12 cellular contexts compared by ENCODE assay signal in the genomic region with DNA sequence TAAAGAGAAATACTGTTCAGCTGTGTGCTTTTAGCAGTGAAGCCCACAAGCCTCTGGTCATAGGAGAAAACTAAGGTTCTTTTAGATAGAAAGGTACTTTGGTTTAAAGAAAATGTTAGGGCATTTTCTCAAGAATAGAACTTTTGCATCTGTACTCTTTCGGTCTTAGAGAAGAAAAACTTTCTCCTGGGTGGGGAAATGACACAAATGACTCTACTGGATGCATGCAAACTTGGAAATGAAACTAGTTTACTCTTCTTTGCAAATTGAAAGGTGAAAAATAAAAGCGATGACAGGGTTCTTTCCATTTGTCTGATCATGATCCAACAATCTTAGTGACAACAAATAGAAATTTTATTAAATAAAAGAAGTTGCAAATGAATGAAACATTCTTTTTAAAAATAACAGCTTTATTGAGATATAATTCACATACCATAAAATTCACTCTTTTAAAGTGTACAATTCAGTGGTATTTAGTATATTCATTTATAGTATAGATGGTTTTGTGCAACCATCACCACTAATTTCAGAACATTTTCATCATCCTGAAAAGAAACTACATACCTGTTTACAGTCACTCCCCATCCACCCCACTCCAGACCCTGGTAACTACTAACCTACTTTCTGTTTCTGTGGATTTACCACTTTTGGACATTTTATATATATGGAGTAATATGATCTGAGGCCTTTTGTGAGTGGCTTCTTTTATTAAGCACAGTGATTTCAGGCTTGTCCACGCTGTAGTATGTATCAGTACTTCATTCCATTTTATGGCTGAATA. TPM values are rescaled to one million over a fixed set of nuclear protein-coding genes. Genes with fewer than 3 reads are reported as not detected.
DNase-seq lines count a peak whose midpoint lies in the region; ATAC-seq and TF ChIP-seq lines count a peak whose summit lies in the region.
"Had no signal": no experiment of that assay in that cellular context is flagged by ENCODE, and none has a peak within 500 bp of the region (broad histone marks: within the 10 kb centered on the region; RNA-seq: fewer than 3 reads in every experiment).

No MANE protein-coding gene starts in this region.

- TF ChIP-seq CTCF in psoas muscle (IDR thresholded peaks at IDR 0.05), result no peak

- ATAC-seq in psoas muscle, result no peak
- ATAC-seq in HG03196 (IDR thresholded peaks at IDR 0.05; ENCODE audit: unreplicated experiment), result no peak

- peaks cover 35% of the 10 kb centered on the region for H3K36me3 Mint-ChIP-seq in activated T-cell treated with anti-CD3 and anti-CD28 coated beads, Interleukin-2, amount 50 U/mL, for 24 hours (ENCODE audit: low read depth)
- peaks cover 2% of the 10 kb centered on the region for H3K36me3 Mint-ChIP-seq in IgD-negative memory B cell
- peaks cover 4% of the 10 kb centered on the region for H3K36me3 Mint-ChIP-seq in activated naive CD8-positive, alpha-beta T cell

- H3K4me1 ChIP-seq in psoas muscle (peaks cover 36% of the 10 kb centered on the region), SJCRH30 (peaks cover 4% of the 10 kb centered on the region; the same call in 1 of the 2 replicates)

- no peaks in the 10 kb centered on the region for H3K9me3 Mint-ChIP-seq in activated T-cell treated with anti-CD3 and anti-CD28 coated beads, Interleukin-2, amount 50 U/mL, for 24 hours
- no peaks in the 10 kb centered on the region for H3K9me3 Mint-ChIP-seq in IgD-negative memory B cell
- H3K9me3 Mint-ChIP-seq in activated naive CD8-positive, alpha-beta T cell (ENCODE audit: low read depth), result no peaks in the 10 kb centered on the region

- H3K27me3 ChIP-seq in psoas muscle (ENCODE audit: insufficient read depth in 3 of 3, low read length in 2 of 3), result no peaks in the 10 kb centered on the region
- H3K27me3 ChIP-seq in SJCRH30, result no peaks in the 10 kb centered on the region
- H3K27me3 ChIP-seq: testis had no signal

- peak overlapping the region; percentile 94 for H3K4me3 Mint-ChIP-seq in activated T-cell treated with anti-CD3 and anti-CD28 coated beads, Interleukin-2, amount 50 U/mL, for 24 hours
- H3K4me3 Mint-ChIP-seq in IgD-negative memory B cell, result peak overlapping the region in 2 of 4 donors; percentile 20 to 87
- H3K4me3 Mint-ChIP-seq in activated naive CD8-positive, alpha-beta T cell, result peak overlapping the region; percentile 90

- H3K36me3 ChIP-seq in psoas muscle (ENCODE audit: insufficient read depth in 1 of 2, low read depth in 1 of 2) (no peaks in the 10 kb centered on the region), SJCRH30 (no peaks in the 10 kb centered on the region)

- peak overlapping the region; percentile 90 for H3K4me3 ChIP-seq in psoas muscle
- H3K4me3 ChIP-seq in SJCRH30, result no peak overlapping the region
- H3K4me3 ChIP-seq: lung, testis had no signal

- WGBS in psoas muscle, 3 donors, result 79 to 86% (median 79%) methylated on average over 3 of the region's 3 CpGs

- no peaks in the 10 kb centered on the region for H3K9me3 ChIP-seq in psoas muscle
- H3K9me3 ChIP-seq in SJCRH30 (replicated peaks), result no peaks in the 10 kb centered on the region
- H3K9me3 ChIP-seq: testis had no signal

- intact Hi-C loops in psoas muscle (cut with DNase I), result no loop called here

- peak overlapping the region; percentile 96 for H3K27ac Mint-ChIP-seq in activated T-cell treated with anti-CD3 and anti-CD28 coated beads, Interleukin-2, amount 50 U/mL, for 24 hours
- H3K27ac Mint-ChIP-seq in IgD-negative memory B cell, result peak overlapping the region in 2 of 3 donors; percentile 69 to 80
- peak overlapping the region; percentile 95 for H3K27ac Mint-ChIP-seq in activated naive CD8-positive, alpha-beta T cell

- peaks cover 62% of the 10 kb centered on the region for H3K4me1 Mint-ChIP-seq in activated T-cell treated with anti-CD3 and anti-CD28 coated beads, Interleukin-2, amount 50 U/mL, for 24 hours (ENCODE audit: low read depth)
- H3K4me1 Mint-ChIP-seq in IgD-negative memory B cell, result peaks cover 18 to 44% (median 33%) of the 10 kb centered on the region in 3 donors
- H3K4me1 Mint-ChIP-seq in activated naive CD8-positive, alpha-beta T cell (ENCODE audit: low read depth), result peaks cover 62% of the 10 kb centered on the region

- no peaks in the 10 kb centered on the region for H3K27me3 Mint-ChIP-seq in activated T-cell treated with anti-CD3 and anti-CD28 coated beads, Interleukin-2, amount 50 U/mL, for 24 hours
- no peaks in the 10 kb centered on the region for H3K27me3 Mint-ChIP-seq in IgD-negative memory B cell
- no peaks in the 10 kb centered on the region for H3K27me3 Mint-ChIP-seq in activated naive CD8-positive, alpha-beta T cell

- peak overlapping the region; percentile 96 for H3K27ac ChIP-seq in psoas muscle
- no peak overlapping the region for H3K27ac ChIP-seq in SJCRH30
- H3K27ac ChIP-seq: testis had no signal

- no peak for DNase-seq in activated T-cell treated with anti-CD3 and anti-CD28 coated beads, Interleukin-2, amount 50 U/mL, for 24 hours
- DNase-seq in activated T-cell treated with anti-CD3 and anti-CD28 coated beads, Interleukin-2, amount 50 U/mL, for 1 hour, result no peak
- DNase-seq in psoas muscle, result no peak
- no peak for DNase-seq in SJCRH30
- DNase-seq in NCI-H2196 treated with DMSO at 0.1 percent for 48 hours (lab: John Stamatoyannopoulos, UW; ENCODE audit: unreplicated experiment), result no peak
- DNase-seq: hippocampal formation, NCI-H1436, testis had no signal

RNA-seq across cellular contexts. Expression of a gene that starts 2.3 kb away (rescaled TPM):
- not detected for polyA plus RNA-seq in IgD-negative memory B cell
- total RNA-seq in psoas muscle, result 1 to 10 TPM in 1 of 4 donors, under 1 TPM in 2, not detected in 1; 0.47 to 4.3 (median 0.97) TPM
- under 1 TPM; 0.05 to 0.15 (median 0.14) TPM for polyA plus RNA-seq in psoas muscle
- 0.73 TPM in 1 of 2 replicates, not detected in the other for total RNA-seq in SJCRH30 (2014; rRNA removed; shearing (Covaris generic))

RNA-seq across cellular contexts. Expression of a gene that starts 2.7 kb away (rescaled TPM):
- polyA plus RNA-seq in IgD-negative memory B cell (6.9 TPM), psoas muscle (1 to 10 TPM; 4.3 to 9.0 (median 6.7) TPM)
- 10 to 100 TPM in 3 of 4 donors, 1 to 10 TPM in 1; 6.3 to 25.6 (median 11.5) TPM for total RNA-seq in psoas muscle
- 11.0 and 11.2 TPM in 2 replicates for total RNA-seq in SJCRH30 (2014; rRNA removed; shearing (Covaris generic))
